In the genomic region with DNA sequence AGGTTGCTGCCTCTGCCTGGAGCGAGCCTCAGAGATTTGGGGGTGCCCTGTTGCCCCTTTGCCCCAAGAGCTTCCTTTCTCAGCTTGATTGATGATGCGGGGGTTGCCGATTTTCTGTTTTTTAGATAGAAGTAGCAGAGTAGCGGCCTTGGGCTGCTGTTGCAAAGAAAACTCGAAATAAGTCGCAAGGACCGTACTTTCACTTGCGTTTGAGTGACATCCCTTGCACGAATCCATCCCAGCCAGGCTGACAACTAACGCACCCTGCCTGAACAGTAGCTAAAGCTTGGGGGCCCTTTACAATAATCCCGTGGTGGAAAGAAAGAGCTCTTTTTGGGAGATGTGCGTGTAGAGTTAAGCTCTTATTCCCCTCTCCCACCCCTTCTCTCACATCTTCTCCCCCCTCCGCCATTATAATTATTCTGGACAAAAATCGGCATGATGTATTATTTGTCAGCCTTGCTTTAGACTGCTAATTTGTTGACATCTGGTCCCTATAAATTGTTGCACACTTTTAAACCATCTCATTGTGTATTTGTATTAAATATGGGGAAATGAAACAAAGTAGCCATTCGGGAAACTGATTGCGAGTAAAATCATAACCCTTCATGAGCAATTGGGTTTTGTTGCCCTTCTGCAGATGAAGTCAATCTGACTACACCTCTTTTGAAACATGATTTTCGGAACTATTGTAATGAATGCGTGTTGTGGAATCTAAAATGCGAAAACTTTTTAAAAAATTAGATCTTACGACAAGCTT, we compare ENCODE assay signal across 8 cellular contexts. TPM values are rescaled to one million over a fixed set of nuclear protein-coding genes. Genes with fewer than 3 reads are reported as not detected.
A peak's percentile ranks its signal among the peaks of the same experiment; 100 is the strongest.
DNase-seq lines count a peak whose midpoint lies in the region; ATAC-seq, FAIRE-seq and TF ChIP-seq lines count a peak whose summit lies in the region.

No MANE protein-coding gene starts in this region.

- H3K27ac ChIP-seq in endothelial cell of umbilical vein (ENCODE audit: insufficient read depth, low read depth, low read length) (peak overlapping the region; percentile 69), suprapubic skin (peak overlapping the region; percentile 92)

- CTCF ChIA-PET in activated CD4-positive, alpha-beta T cell treated with anti-CD3 and anti-CD28 coated beads, Interleukin-2, amount 10 ng/mL, durations not matched to agents 7 days and 5 days (lab: Charles Lee), result interaction anchor here (0.7 to 1.8 kb wide), 8 partner anchors 9 to 514 kb away, joined by 3 to 4 read pairs (median 4); partner anchors contain the start of gene TAF1C
- CTCF ChIA-PET in endothelial cell of umbilical vein (lab: Charles Lee), result interaction anchor here (0.7 to 4.8 kb wide), 12 partner anchors 9 to 195 kb away, joined by 3 to 38 read pairs (median 4); no protein-coding TSS in a partner anchor

- H3K9ac ChIP-seq in endothelial cell of umbilical vein (replicated peaks; ENCODE audit: extremely low read depth, insufficient read depth, low read length), result peak overlapping the region; percentile 87

- H3K4me3 ChIP-seq in endothelial cell of umbilical vein (replicated peaks in 1 of 3; ENCODE audit: insufficient read depth in 1 of 3, low read depth in 1 of 3, low read length in 3 of 3) (peak overlapping the region; percentile 77 to 97 (median 93)), suprapubic skin (peak overlapping the region; percentile 100)

- 4% methylated on average over 14 of the region's 20 CpGs for WGBS in suprapubic skin

- intact Hi-C loops in endothelial cell of umbilical vein (cut with micrococcal nuclease), result loop anchor here (2.0 kb wide), 1 partner anchor 26 kb away; no protein-coding TSS in a partner anchor

- H3K4me3 Mint-ChIP-seq in activated CD4-positive, alpha-beta T cell treated with anti-CD3 and anti-CD28 coated beads, Interleukin-2, amount 10 ng/mL, durations not matched to agents 7 days and 5 days, result peak overlapping the region; percentile 93
- H3K4me3 Mint-ChIP-seq in naive B cell, result peak overlapping the region; percentile 89 to 97 (median 97)

- H2AFZ ChIP-seq in endothelial cell of umbilical vein (ENCODE audit: low read depth, low read length), result no peak overlapping the region

- peaks cover 4% of the 10 kb centered on the region for H3K36me3 Mint-ChIP-seq in activated CD4-positive, alpha-beta T cell treated with anti-CD3 and anti-CD28 coated beads, Interleukin-2, amount 10 ng/mL, durations not matched to agents 7 days and 5 days (ENCODE audit: low read depth)
- H3K36me3 Mint-ChIP-seq in naive B cell, result no peaks in the 10 kb centered on the region

- H3K4me1 Mint-ChIP-seq in activated CD4-positive, alpha-beta T cell treated with anti-CD3 and anti-CD28 coated beads, Interleukin-2, amount 10 ng/mL, durations not matched to agents 7 days and 5 days, result peaks cover 47% of the 10 kb centered on the region
- H3K4me1 Mint-ChIP-seq in naive B cell, result peaks cover 34 to 53% (median 34%) of the 10 kb centered on the region in 3 donors

- dilution Hi-C loops in endothelial cell of umbilical vein (cut with MboI; ENCODE audit: extremely low pct_ligation_motif_present, low sequenced_read_pairs), result no loop called here

- TF ChIP-seq POLR2A in endothelial cell of umbilical vein (IDR thresholded peaks at IDR 0.05; ENCODE audit: low read depth, low read length) (no peak), suprapubic skin (IDR thresholded peaks at IDR 0.05) (no peak)

- DNase-seq in Daoy (ENCODE audit: low read depth) (peak; percentile 18), HTR-8/SVneo (ENCODE audit: insufficient read length, low spot score) (peak; percentile 24), endothelial cell of umbilical vein (ENCODE audit: low read depth, low spot score) (peak; percentile 46), naive B cell (peak; percentile 48), suprapubic skin (ENCODE audit: low spot score in 2 of 2) (no peak), RCC 7860 (ENCODE audit: low spot score) (no peak)
- peak; percentile 66 for DNase-seq in activated CD4-positive, alpha-beta T cell treated with anti-CD3 and anti-CD28 coated beads, Interleukin-2, amount 10 ng/mL, durations not matched to agents 7 days and 5 days

- TF ChIP-seq CTCF in endothelial cell of umbilical vein (IDR thresholded peaks at IDR 0.05; ENCODE audit: extremely low read depth in 1 of 2, insufficient read depth in 1 of 2, low read depth in 1 of 2, low read length in 2 of 2), result no peak
- TF ChIP-seq CTCF in suprapubic skin (IDR thresholded peaks at IDR 0.05), result no peak

- H3K9me3 Mint-ChIP-seq in activated CD4-positive, alpha-beta T cell treated with anti-CD3 and anti-CD28 coated beads, Interleukin-2, amount 10 ng/mL, durations not matched to agents 7 days and 5 days, result no peaks in the 10 kb centered on the region
- peaks cover 0 to 2% (median 0%) of the 10 kb centered on the region in 7 donors for H3K9me3 Mint-ChIP-seq in naive B cell

- no peaks in the 10 kb centered on the region for H3K27me3 Mint-ChIP-seq in activated CD4-positive, alpha-beta T cell treated with anti-CD3 and anti-CD28 coated beads, Interleukin-2, amount 10 ng/mL, durations not matched to agents 7 days and 5 days
- peaks cover 0 to 5% (median 0%) of the 10 kb centered on the region in 3 donors for H3K27me3 Mint-ChIP-seq in naive B cell

- H3K4me1 ChIP-seq in endothelial cell of umbilical vein (ENCODE audit: control insufficient read depth, extremely low read depth, insufficient read depth, low read length) (peaks cover 14% of the 10 kb centered on the region), suprapubic skin (peaks cover 33% of the 10 kb centered on the region)

- POLR2A ChIA-PET in activated CD4-positive, alpha-beta T cell treated with anti-CD3 and anti-CD28 coated beads, Interleukin-2, amount 10 ng/mL, durations not matched to agents 7 days and 5 days (lab: Charles Lee), result no interaction called here
- POLR2A ChIA-PET in endothelial cell of umbilical vein (lab: Charles Lee), result interaction anchor here (0.7 kb wide), 1 partner anchor 11 kb away, joined by 8 read pairs; no protein-coding TSS in a partner anchor

- H3K9me3 ChIP-seq in endothelial cell of umbilical vein (replicated peaks; ENCODE audit: control insufficient read depth, insufficient read depth, low read length) (no peaks in the 10 kb centered on the region), suprapubic skin (no peaks in the 10 kb centered on the region)

- H3K36me3 ChIP-seq in endothelial cell of umbilical vein (ENCODE audit: control insufficient read depth in 2 of 2, extremely low read depth in 1 of 2, insufficient read depth in 2 of 2, low read length in 2 of 2) (no peaks in the 10 kb centered on the region), suprapubic skin (no peaks in the 10 kb centered on the region)

- no peaks in the 10 kb centered on the region for H3K27me3 ChIP-seq in endothelial cell of umbilical vein (ENCODE audit: control insufficient read depth in 2 of 2, insufficient read depth in 2 of 2, low read length in 2 of 2)
- H3K27me3 ChIP-seq in suprapubic skin, result no peaks in the 10 kb centered on the region

- H4K20me1 ChIP-seq in endothelial cell of umbilical vein (replicated peaks; ENCODE audit: control insufficient read depth, extremely low read depth, insufficient read depth, low read length), result peaks cover 7% of the 10 kb centered on the region

- no peak for FAIRE-seq in HTR-8/SVneo (lab: Jason Lieb, UNC)
- peak; percentile 63 for FAIRE-seq in endothelial cell of umbilical vein (lab: Jason Lieb, UNC)
- FAIRE-seq in RCC 7860 (lab: Jason Lieb, UNC), result no peak

- ATAC-seq in GM21390 (IDR thresholded peaks at IDR 0.05; ENCODE audit: unreplicated experiment) (peak; percentile 41), naive B cell (ENCODE audit: low read depth in 2 of 2) (peak; percentile 33 to 41)

- peaks cover 57% of the 10 kb centered on the region for H3K79me2 ChIP-seq in endothelial cell of umbilical vein (ENCODE audit: control insufficient read depth, insufficient read depth, low read length)

- H3K27ac Mint-ChIP-seq in activated CD4-positive, alpha-beta T cell treated with anti-CD3 and anti-CD28 coated beads, Interleukin-2, amount 10 ng/mL, durations not matched to agents 7 days and 5 days, result peak overlapping the region; percentile 95
- peak overlapping the region; percentile 93 to 98 (median 96) for H3K27ac Mint-ChIP-seq in naive B cell

- peak overlapping the region; percentile 99 for H3K4me2 ChIP-seq in endothelial cell of umbilical vein (ENCODE audit: insufficient read depth, low read length)

- BruUV-seq in endothelial cell of umbilical vein (replicated peaks; lab: Mats Ljungman, UMichigan), result TSS peak; percentile 50

- TF ChIP-seq EP300 in suprapubic skin (IDR thresholded peaks at IDR 0.05), result no peak

- no peaks in the 10 kb centered on the region for H3K9me1 ChIP-seq in endothelial cell of umbilical vein (replicated peaks; ENCODE audit: control insufficient read depth, extremely low read depth, insufficient read depth, low read length)

RNA-seq across cellular contexts. Expression of gene USP10, which starts 0.9 kb away (rescaled TPM):
- total RNA-seq in Daoy (2014; rRNA removed; shearing (Covaris generic)), result 38.3 and 41.2 TPM in 2 replicates
- 10 to 100 TPM; 86.5 to 99.0 TPM for total RNA-seq in activated CD4-positive, alpha-beta T cell treated with anti-CD3 and anti-CD28 coated beads, Interleukin-2, amount 10 ng/mL, durations not matched to agents 7 days and 5 days
- total RNA-seq in endothelial cell of umbilical vein (97.4 and 115 TPM in 2 replicates), suprapubic skin (10 to 100 TPM; 58.5 to 92.2 (median 69.8) TPM)
- polyA plus RNA-seq in endothelial cell of umbilical vein (84.0 and 92.5 TPM in 2 replicates), naive B cell (ENCODE audit: low read depth in 6 of 6) (100 to 1,000 TPM in 1 of 6 donors, 10 to 100 TPM in 5; 69.4 to 103 (median 96.4) TPM)
- polyA plus RNA-seq in endothelial cell of umbilical vein (2011; cell fraction: cytosol; rRNA removed), result 59.6 and 70.6 TPM in 2 replicates
- polyA plus RNA-seq in endothelial cell of umbilical vein (2011; cell fraction: nucleus; rRNA removed), result 98.5 and 113 TPM in 2 replicates
- polyA plus RNA-seq in endothelial cell of umbilical vein (2012), result 73.0 and 104 TPM in 2 replicates
- polyA minus RNA-seq in endothelial cell of umbilical vein, result 201 and 251 TPM in 2 replicates
- 75.2 TPM for polyA minus RNA-seq in endothelial cell of umbilical vein (2011; cell fraction: cytosol; rRNA and poly(A)+ RNA removed)
- polyA minus RNA-seq in endothelial cell of umbilical vein (2011; cell fraction: nucleus; rRNA and poly(A)+ RNA removed), result 80.8 and 98.1 TPM in 2 replicates

RNA-seq across cellular contexts. Expression of gene KLHL36, which starts 52.4 kb away (rescaled TPM):
- total RNA-seq in Daoy (2014; rRNA removed; shearing (Covaris generic)), result 17.0 and 20.5 TPM in 2 replicates
- total RNA-seq in activated CD4-positive, alpha-beta T cell treated with anti-CD3 and anti-CD28 coated beads, Interleukin-2, amount 10 ng/mL, durations not matched to agents 7 days and 5 days, result 10 to 100 TPM; 37.5 to 46.2 TPM
- 33.3 and 38.8 TPM in 2 replicates for total RNA-seq in endothelial cell of umbilical vein
- 31.3 and 36.4 TPM in 2 replicates for polyA plus RNA-seq in endothelial cell of umbilical vein
- polyA plus RNA-seq in endothelial cell of umbilical vein (2011; cell fraction: cytosol; rRNA removed), result 18.3 and 23.5 TPM in 2 replicates
- 60.0 and 67.8 TPM in 2 replicates for polyA plus RNA-seq in endothelial cell of umbilical vein (2011; cell fraction: nucleus; rRNA removed)
- 17.6 and 24.1 TPM in 2 replicates for polyA plus RNA-seq in endothelial cell of umbilical vein (2012)
- polyA minus RNA-seq in endothelial cell of umbilical vein, result 44.8 and 47.5 TPM in 2 replicates
- 13.3 TPM for polyA minus RNA-seq in endothelial cell of umbilical vein (2011; cell fraction: cytosol; rRNA and poly(A)+ RNA removed)
- 28.2 and 33.0 TPM in 2 replicates for polyA minus RNA-seq in endothelial cell of umbilical vein (2011; cell fraction: nucleus; rRNA and poly(A)+ RNA removed)
- 10 to 100 TPM; 29.7 to 40.3 (median 37.5) TPM for polyA plus RNA-seq in naive B cell (ENCODE audit: low read depth in 6 of 6)
- 10 to 100 TPM; 43.4 to 70.7 (median 67.2) TPM for total RNA-seq in suprapubic skin

Comparison
In these comparisons a context has a peak if more than half of its experiments do, and no peak if none do; other contexts are left out.
1. DNase-seq: peak in Daoy (single experiment), HTR-8/SVneo (single experiment), activated CD4-positive, alpha-beta T cell treated with anti-CD3 and anti-CD28 coated beads, Interleukin-2, amount 10 ng/mL, durations not matched to agents 7 days and 5 days (single experiment), endothelial cell of umbilical vein (single experiment) and naive B cell (single experiment); none in suprapubic skin (0 of 2) and RCC 7860 (single experiment).